In the genomic region with DNA sequence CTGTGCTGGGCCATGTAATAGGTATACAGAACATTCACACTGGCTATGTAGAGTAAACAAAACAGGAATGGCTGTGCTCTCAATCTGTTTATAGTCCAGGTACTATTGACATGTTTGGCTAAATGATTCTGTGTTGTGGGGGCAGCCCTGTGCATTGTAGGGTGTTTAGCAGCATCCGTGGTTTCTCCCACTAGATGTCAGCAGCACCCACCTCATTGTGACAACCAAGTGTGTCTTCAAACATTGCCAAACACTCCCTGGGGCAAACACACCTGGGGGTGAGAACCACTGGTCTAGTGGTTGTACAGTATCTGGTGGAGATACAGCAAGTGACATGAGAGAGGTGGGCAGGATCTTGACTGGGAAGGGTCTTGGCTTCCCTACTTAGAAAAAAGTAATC, we compare ENCODE assay signal across 10 cellular contexts.
DNase-seq lines count a peak whose midpoint lies in the region; ATAC-seq and TF ChIP-seq lines count a peak whose summit lies in the region.
"Had no signal": no experiment of that assay in that cellular context is flagged by ENCODE, and none has a peak within 500 bp of the region (broad histone marks: within the 10 kb centered on the region; RNA-seq: fewer than 3 reads in every experiment).

No MANE protein-coding gene starts in this region.

- H3K9me3 ChIP-seq in Loucy (ENCODE audit: insufficient read depth, low read depth, low read length), result no peaks in the 10 kb centered on the region
- H3K9me3 ChIP-seq: neutrophil had no signal

- no peaks in the 10 kb centered on the region for H3K4me1 Mint-ChIP-seq in activated naive CD8-positive, alpha-beta T cell treated with anti-CD3 and anti-CD28 coated beads, Interleukin-2, amount 50 U/mL, for 24 hours
- H3K4me1 Mint-ChIP-seq in activated naive CD8-positive, alpha-beta T cell treated with anti-CD3 and anti-CD28 coated beads for 36 hours, result no peaks in the 10 kb centered on the region
- H3K4me1 Mint-ChIP-seq in stimulated activated naive B cell treated with anti-CD40 and anti-IgM and Interleukin-4, amounts not matched to agents 10 μg/mL and 1 μg/mL and 100 μg/mL, for 72 hours, result no peaks in the 10 kb centered on the region

- no peaks in the 10 kb centered on the region for H4K20me1 ChIP-seq in Loucy (ENCODE audit: insufficient read depth, low read length, poor library complexity, severe bottlenecking)

- H3K9me3 Mint-ChIP-seq in activated naive CD8-positive, alpha-beta T cell treated with anti-CD3 and anti-CD28 coated beads, Interleukin-2, amount 50 U/mL, for 24 hours, result no peaks in the 10 kb centered on the region
- H3K9me3 Mint-ChIP-seq in activated naive CD8-positive, alpha-beta T cell treated with anti-CD3 and anti-CD28 coated beads for 36 hours, result no peaks in the 10 kb centered on the region
- H3K9me3 Mint-ChIP-seq in stimulated activated naive B cell treated with anti-CD40 and anti-IgM and Interleukin-4, amounts not matched to agents 10 μg/mL and 1 μg/mL and 100 μg/mL, for 72 hours, result no peaks in the 10 kb centered on the region

- H3K4me3 ChIP-seq in Loucy (ENCODE audit: low read length, poor library complexity, severe bottlenecking), result no peak overlapping the region

- H3K4me3 Mint-ChIP-seq in activated naive CD8-positive, alpha-beta T cell treated with anti-CD3 and anti-CD28 coated beads, Interleukin-2, amount 50 U/mL, for 24 hours, result no peak overlapping the region
- no peak overlapping the region for H3K4me3 Mint-ChIP-seq in activated naive CD8-positive, alpha-beta T cell treated with anti-CD3 and anti-CD28 coated beads for 36 hours
- H3K4me3 Mint-ChIP-seq in stimulated activated naive B cell treated with anti-CD40 and anti-IgM and Interleukin-4, amounts not matched to agents 10 μg/mL and 1 μg/mL and 100 μg/mL, for 72 hours, result no peak overlapping the region

- H2AFZ ChIP-seq in Loucy (ENCODE audit: low read length), result no peak overlapping the region

- no peak for DNase-seq in activated naive CD8-positive, alpha-beta T cell treated with anti-CD3 and anti-CD28 coated beads, Interleukin-2, amount 50 U/mL, for 24 hours
- no peak for DNase-seq in activated naive CD8-positive, alpha-beta T cell treated with anti-CD3 and anti-CD28 coated beads for 36 hours
- peak; percentile 1 for DNase-seq in dermis blood vessel endothelial cell
- DNase-seq in stimulated activated naive B cell treated with anti-CD40 and anti-IgM and Interleukin-4, amounts not matched to agents 10 μg/mL and 1 μg/mL and 100 μg/mL, for 72 hours, result peak; percentile 14
- DNase-seq in kidney glomerular epithelial cell (lab: John Stamatoyannopoulos, UW), result no peak
- no peak for DNase-seq in SKM-1 (lab: John Stamatoyannopoulos, UW; ENCODE audit: unreplicated experiment)
- DNase-seq in iPS-NIHi11 (ENCODE audit: low spot score), result no peak
- DNase-seq: effector CD4-positive, alpha-beta T cell had no signal

- H3K27ac Mint-ChIP-seq in activated naive CD8-positive, alpha-beta T cell treated with anti-CD3 and anti-CD28 coated beads, Interleukin-2, amount 50 U/mL, for 24 hours, result no peak overlapping the region
- H3K27ac Mint-ChIP-seq in activated naive CD8-positive, alpha-beta T cell treated with anti-CD3 and anti-CD28 coated beads for 36 hours, result no peak overlapping the region
- H3K27ac Mint-ChIP-seq in stimulated activated naive B cell treated with anti-CD40 and anti-IgM and Interleukin-4, amounts not matched to agents 10 μg/mL and 1 μg/mL and 100 μg/mL, for 72 hours, result no peak overlapping the region

- no peaks in the 10 kb centered on the region for H3K9me2 ChIP-seq in Loucy (replicated peaks; ENCODE audit: low read depth, low read length)

- H3K27me3 Mint-ChIP-seq in activated naive CD8-positive, alpha-beta T cell treated with anti-CD3 and anti-CD28 coated beads, Interleukin-2, amount 50 U/mL, for 24 hours, result no peaks in the 10 kb centered on the region
- H3K27me3 Mint-ChIP-seq in activated naive CD8-positive, alpha-beta T cell treated with anti-CD3 and anti-CD28 coated beads for 36 hours, result no peaks in the 10 kb centered on the region
- H3K27me3 Mint-ChIP-seq in stimulated activated naive B cell treated with anti-CD40 and anti-IgM and Interleukin-4, amounts not matched to agents 10 μg/mL and 1 μg/mL and 100 μg/mL, for 72 hours, result peaks cover 0 to 5% of the 10 kb centered on the region in 2 donors

- no peaks in the 10 kb centered on the region for H3K79me2 ChIP-seq in Loucy (ENCODE audit: insufficient read depth, low read length)

- H3K36me3 Mint-ChIP-seq in activated naive CD8-positive, alpha-beta T cell treated with anti-CD3 and anti-CD28 coated beads, Interleukin-2, amount 50 U/mL, for 24 hours (ENCODE audit: low read depth), result no peaks in the 10 kb centered on the region
- no peaks in the 10 kb centered on the region for H3K36me3 Mint-ChIP-seq in activated naive CD8-positive, alpha-beta T cell treated with anti-CD3 and anti-CD28 coated beads for 36 hours
- H3K36me3 Mint-ChIP-seq in stimulated activated naive B cell treated with anti-CD40 and anti-IgM and Interleukin-4, amounts not matched to agents 10 μg/mL and 1 μg/mL and 100 μg/mL, for 72 hours, result no peaks in the 10 kb centered on the region

- ATAC-seq in activated naive CD8-positive, alpha-beta T cell treated with anti-CD3 and anti-CD28 coated beads, Interleukin-2, amount 50 U/mL, for 24 hours, result peak; percentile 33
- ATAC-seq in stimulated activated naive B cell treated with anti-CD40 and anti-IgM and Interleukin-4, amounts not matched to agents 10 μg/mL and 1 μg/mL and 100 μg/mL, for 72 hours (replicated peaks), result peak; percentile 67 to 70

- no peaks in the 10 kb centered on the region for H3K4me1 ChIP-seq in Loucy (ENCODE audit: insufficient read depth, low read length, poor library complexity, severe bottlenecking)

- H3K36me3 ChIP-seq in Loucy (ENCODE audit: insufficient read depth, low read length), result no peaks in the 10 kb centered on the region
- H3K36me3 ChIP-seq: neutrophil had no signal

- TF ChIP-seq CTCF in Loucy (conservative IDR thresholded peaks at IDR 0.05; ENCODE audit: low read length), result peak; percentile 42

- H3K4me2 ChIP-seq in Loucy (ENCODE audit: low read depth, low read length, poor library complexity, severe bottlenecking), result no peak overlapping the region

- H3K9ac ChIP-seq in Loucy (ENCODE audit: low read depth, low read length, poor library complexity, severe bottlenecking), result no peak overlapping the region

- H3F3A ChIP-seq in Loucy (ENCODE audit: low read depth), result no peaks in the 10 kb centered on the region

- H3K27me3 ChIP-seq in Loucy (ENCODE audit: insufficient read depth, low read length, poor library complexity, severe bottlenecking), result no peaks in the 10 kb centered on the region
- H3K27me3 ChIP-seq: neutrophil had no signal

Comparison
In these comparisons a context has a peak if more than half of its experiments do, and no peak if none do; other contexts are left out.
1. DNase-seq: peak in dermis blood vessel endothelial cell (single experiment) and stimulated activated naive B cell treated with anti-CD40 and anti-IgM and Interleukin-4, amounts not matched to agents 10 μg/mL and 1 μg/mL and 100 μg/mL, for 72 hours (single experiment); none in activated naive CD8-positive, alpha-beta T cell treated with anti-CD3 and anti-CD28 coated beads, Interleukin-2, amount 50 U/mL, for 24 hours (single experiment), activated naive CD8-positive, alpha-beta T cell treated with anti-CD3 and anti-CD28 coated beads for 36 hours (single experiment), kidney glomerular epithelial cell (single experiment), SKM-1 (single experiment) and iPS-NIHi11 (single experiment).